In genomic region chr10:123990889-123991288, GRCh38 we compare ENCODE assay signal across 18 cellular contexts.
"Had no signal": no experiment of that assay in that cellular context is flagged by ENCODE, and none has a peak within 500 bp of the region (broad histone marks: within the 10 kb centered on the region; RNA-seq: fewer than 3 reads in every experiment).

No MANE protein-coding gene starts in this region.

- H3K4me1 ChIP-seq: colonic mucosa, parathyroid adenoma had no signal

- H3K4me3 Mint-ChIP-seq: activated CD4-positive, alpha-beta memory T cell treated with anti-CD3 and anti-CD28 coated beads for 36 hours; activated naive CD8-positive, alpha-beta T cell treated with anti-CD3 and anti-CD28 coated beads, Interleukin-2, amount 50 U/mL, for 24 hours; T-helper 2 cell treated with Interferon-gamma antibody and Interleukin-4, amounts not matched to agents 5 μg/mL and 100 μg/mL, for 36 hours had no signal

- ATAC-seq: activated naive CD8-positive, alpha-beta T cell treated with anti-CD3 and anti-CD28 coated beads, Interleukin-2, amount 50 U/mL, for 24 hours; lower lobe of right lung; mucosa of descending colon; SK-N-SH treated with all-trans-retinoic acid at 6 μM for 48 hours had no signal

- H3K36me3 Mint-ChIP-seq: activated CD4-positive, alpha-beta memory T cell treated with anti-CD3 and anti-CD28 coated beads for 36 hours had no signal

- DNase-seq: activated CD4-positive, alpha-beta memory T cell treated with anti-CD3 and anti-CD28 coated beads for 36 hours; activated CD4-positive, CD25-positive, alpha-beta regulatory T cell treated with anti-CD3 and anti-CD28 coated beads, Interleukin-2, amount 50 U/mL, for 72 hours; activated CD8-positive, alpha-beta memory T cell treated with anti-CD3 and anti-CD28 coated beads, Interleukin-2, amount 50 U/mL, for 4 hours; activated naive CD4-positive, alpha-beta T cell treated with Interleukin-2 at 50 U/mL for 16 hours; activated naive CD8-positive, alpha-beta T cell treated with anti-CD3 and anti-CD28 coated beads, Interleukin-2, amount 50 U/mL, for 24 hours; colonic mucosa; effector memory CD4-positive, alpha-beta T cell; kidney glomerular epithelial cell; lower lobe of right lung; mucosa of descending colon; retina; stimulated activated CD4-positive, alpha-beta T cell treated with anti-CD3 and anti-CD28 coated beads, Interleukin-4, amount 100 ng/mL, for 4 hours had no signal

- H3K36me3 ChIP-seq: colonic mucosa, lower lobe of right lung, tibial artery had no signal

- H3K9me3 ChIP-seq: colonic mucosa, lower lobe of right lung, mucosa of descending colon, tibial artery had no signal

- H3K9me3 Mint-ChIP-seq: activated CD4-positive, alpha-beta memory T cell treated with anti-CD3 and anti-CD28 coated beads for 36 hours; activated naive CD8-positive, alpha-beta T cell treated with anti-CD3 and anti-CD28 coated beads, Interleukin-2, amount 50 U/mL, for 24 hours; T-helper 2 cell treated with Interferon-gamma antibody and Interleukin-4, amounts not matched to agents 5 μg/mL and 100 μg/mL, for 36 hours had no signal

- H3K27me3 ChIP-seq: hepatocyte had no signal

- H3K9ac ChIP-seq: parathyroid adenoma had no signal

- H3K4me3 ChIP-seq: hepatocyte, lower lobe of right lung, mucosa of descending colon had no signal

- H3K27ac Mint-ChIP-seq: activated CD4-positive, alpha-beta memory T cell treated with anti-CD3 and anti-CD28 coated beads for 36 hours; activated naive CD8-positive, alpha-beta T cell treated with anti-CD3 and anti-CD28 coated beads, Interleukin-2, amount 50 U/mL, for 24 hours; T-helper 2 cell treated with Interferon-gamma antibody and Interleukin-4, amounts not matched to agents 5 μg/mL and 100 μg/mL, for 36 hours had no signal

- H3K27ac ChIP-seq: colonic mucosa, hepatocyte, lower lobe of right lung, parathyroid adenoma, skin epidermis, tibial artery had no signal
